9 cellular contexts compared by ENCODE assay signal in genomic region chr19:10000171-10000826, GRCh38. TPM values are rescaled to one million over a fixed set of nuclear protein-coding genes. Genes with fewer than 3 reads are reported as not detected.
DNase-seq lines count a peak whose midpoint lies in the region; ATAC-seq and TF ChIP-seq lines count a peak whose summit lies in the region.
"Had no signal": no experiment of that assay in that cellular context is flagged by ENCODE, and none has a peak within 500 bp of the region (broad histone marks: within the 10 kb centered on the region; RNA-seq: fewer than 3 reads in every experiment).

No MANE protein-coding gene starts in this region.

- no peaks in the 10 kb centered on the region for H3K9me3 Mint-ChIP-seq in activated naive CD8-positive, alpha-beta T cell treated with anti-CD3 and anti-CD28 coated beads, Interleukin-2, amount 50 U/mL, for 24 hours

- no peak overlapping the region for H3K4me2 ChIP-seq in KMS-11

- DNase-seq in DMS79 treated with DMSO at 0.1 percent for 48 hours (lab: John Stamatoyannopoulos, UW) = peak; percentile 40
- peak; percentile 48 for DNase-seq in T follicular helper cell (ENCODE audit: low read depth)
- DNase-seq in activated naive CD8-positive, alpha-beta T cell treated with anti-CD3 and anti-CD28 coated beads, Interleukin-2, amount 50 U/mL, for 24 hours = peak; percentile 76
- peak; percentile 70 to 87 (median 75) for DNase-seq in right cardiac atrium
- DNase-seq in stimulated activated CD4-positive, alpha-beta T cell treated with anti-CD3 and anti-CD28 coated beads, Interleukin-12 subunit alpha, Interleukin-12 subunit beta, amount 100 ng/mL, for 24 hours (ENCODE audit: low read depth in 2 of 2) = peak; percentile 31 to 64

- H3K79me2 ChIP-seq in KMS-11 (ENCODE audit: insufficient read depth, low read depth) = no peaks in the 10 kb centered on the region

- no peak overlapping the region for H3K27ac ChIP-seq in KMS-11
- no peak overlapping the region for H3K27ac ChIP-seq in right cardiac atrium (ENCODE audit: low read length)

- H3K27ac Mint-ChIP-seq in activated naive CD8-positive, alpha-beta T cell treated with anti-CD3 and anti-CD28 coated beads, Interleukin-2, amount 50 U/mL, for 24 hours = peak overlapping the region; percentile 24

- no peak overlapping the region for H3K4me3 Mint-ChIP-seq in activated naive CD8-positive, alpha-beta T cell treated with anti-CD3 and anti-CD28 coated beads, Interleukin-2, amount 50 U/mL, for 24 hours

- H3K4me3 ChIP-seq in KMS-11 (IDR thresholded peaks at IDR 0.05; ENCODE audit: insufficient read depth, low read depth, low read length) = no peak overlapping the region
- no peak overlapping the region for H3K4me3 ChIP-seq in right cardiac atrium (ENCODE audit: low read length)

- H2AFZ ChIP-seq in KMS-11 (ENCODE audit: low read depth) = no peak overlapping the region

- 15% methylated on average over 16 of the region's 16 CpGs for WGBS in right cardiac atrium

- H3K36me3 Mint-ChIP-seq in activated naive CD8-positive, alpha-beta T cell treated with anti-CD3 and anti-CD28 coated beads, Interleukin-2, amount 50 U/mL, for 24 hours (ENCODE audit: low read depth) = peaks cover 1% of the 10 kb centered on the region

- no peak overlapping the region for H3K9ac ChIP-seq in KMS-11

- H3K27me3 ChIP-seq in KMS-11 (ENCODE audit: insufficient read depth, low read depth) (peaks cover 44% of the 10 kb centered on the region; the same call in 1 of the 2 replicates), right cardiac atrium (ENCODE audit: control insufficient read depth, insufficient read depth) (no peaks in the 10 kb centered on the region)

- H3K4me1 Mint-ChIP-seq in activated naive CD8-positive, alpha-beta T cell treated with anti-CD3 and anti-CD28 coated beads, Interleukin-2, amount 50 U/mL, for 24 hours = peaks cover 19% of the 10 kb centered on the region

- TF ChIP-seq CTCF in KMS-11 (conservative IDR thresholded peaks at IDR 0.05; ENCODE audit: low read depth, low read length) = peak; percentile 82

- no peaks in the 10 kb centered on the region for H3K4me1 ChIP-seq in KMS-11 (ENCODE audit: low read depth, poor library complexity, severe bottlenecking)
- H3K4me1 ChIP-seq in right cardiac atrium (ENCODE audit: control insufficient read depth, insufficient read depth, low read length) = no peaks in the 10 kb centered on the region

- peaks cover 56% of the 10 kb centered on the region for H3K27me3 Mint-ChIP-seq in activated naive CD8-positive, alpha-beta T cell treated with anti-CD3 and anti-CD28 coated beads, Interleukin-2, amount 50 U/mL, for 24 hours

- no peaks in the 10 kb centered on the region for H3K9me3 ChIP-seq in right cardiac atrium (ENCODE audit: control insufficient read depth, low read length)

- intact Hi-C loops in right cardiac atrium (cut with DNase I) = no loop called here

- H4K20me1 ChIP-seq in KMS-11 (ENCODE audit: insufficient read depth) = no peaks in the 10 kb centered on the region

- no peak for ATAC-seq in activated naive CD8-positive, alpha-beta T cell treated with anti-CD3 and anti-CD28 coated beads, Interleukin-2, amount 50 U/mL, for 24 hours
- ATAC-seq in right cardiac atrium (peak in 1 of 2 donors; percentile 38), HG03280 (IDR thresholded peaks at IDR 0.05; ENCODE audit: unreplicated experiment) (no peak), HG02763 (IDR thresholded peaks at IDR 0.05; ENCODE audit: unreplicated experiment) (no peak)

- H3K36me3 ChIP-seq in KMS-11 (ENCODE audit: insufficient read depth) = no peaks in the 10 kb centered on the region

RNA-seq across cellular contexts. Expression of gene COL5A3, which starts 10.0 kb away (rescaled TPM):
- 10 to 100 TPM in 2 of 4 donors, 1 to 10 TPM in 2; 8.6 to 19.1 (median 11.9) TPM for total RNA-seq in right cardiac atrium
- polyA plus RNA-seq in right cardiac atrium = 13.5 TPM

RNA-seq across cellular contexts. Expression of gene RDH8, which starts 13.0 kb away (rescaled TPM):
- not detected for total RNA-seq in right cardiac atrium
- not detected for polyA plus RNA-seq in right cardiac atrium
- polyA plus RNA-seq: esophagus had no signal
